Comparison of ENCODE assay signal across 1 cellular context in the genomic region with DNA sequence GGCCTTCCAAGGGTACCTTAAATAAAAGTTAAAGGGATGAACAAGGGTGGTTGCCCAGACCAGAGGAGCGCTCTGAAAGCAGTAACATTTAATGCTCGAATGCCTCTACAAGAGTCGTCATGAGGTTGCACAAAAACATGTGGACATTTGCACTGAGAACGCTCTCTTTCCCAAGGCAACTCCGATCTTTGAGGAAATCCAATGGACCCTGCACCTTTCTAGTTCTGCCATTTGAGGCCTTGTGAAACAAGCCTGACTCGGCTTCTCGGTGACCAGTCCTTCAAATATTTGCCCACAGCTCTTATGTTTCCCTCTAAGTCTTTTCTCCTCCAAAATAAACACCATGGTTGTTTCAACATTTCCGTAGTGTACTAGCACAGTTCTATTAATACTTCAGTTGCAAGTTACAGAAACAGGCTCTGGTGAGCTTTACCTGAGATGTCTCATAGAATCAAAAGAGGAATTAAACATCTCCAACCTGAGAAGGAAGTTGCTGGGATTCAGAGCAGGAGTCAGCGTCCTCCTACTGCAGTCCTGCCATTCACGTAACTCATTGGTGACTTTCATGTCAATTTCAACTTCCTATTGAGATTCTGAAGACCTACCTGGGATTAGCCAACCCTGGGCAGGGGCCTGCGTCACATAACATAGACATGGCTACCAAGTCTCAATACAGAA.
A peak's percentile ranks its signal among the peaks of the same experiment; 100 is the strongest.
TF ChIP-seq lines count a peak whose summit lies in the region.

No MANE protein-coding gene starts in this region.

TF ChIP-seq in HepG2, 621 proteins besides CTCF, POLR2A, EP300 and RAD21 (continued from another document):
- TF ChIP-seq, protein P1, sequence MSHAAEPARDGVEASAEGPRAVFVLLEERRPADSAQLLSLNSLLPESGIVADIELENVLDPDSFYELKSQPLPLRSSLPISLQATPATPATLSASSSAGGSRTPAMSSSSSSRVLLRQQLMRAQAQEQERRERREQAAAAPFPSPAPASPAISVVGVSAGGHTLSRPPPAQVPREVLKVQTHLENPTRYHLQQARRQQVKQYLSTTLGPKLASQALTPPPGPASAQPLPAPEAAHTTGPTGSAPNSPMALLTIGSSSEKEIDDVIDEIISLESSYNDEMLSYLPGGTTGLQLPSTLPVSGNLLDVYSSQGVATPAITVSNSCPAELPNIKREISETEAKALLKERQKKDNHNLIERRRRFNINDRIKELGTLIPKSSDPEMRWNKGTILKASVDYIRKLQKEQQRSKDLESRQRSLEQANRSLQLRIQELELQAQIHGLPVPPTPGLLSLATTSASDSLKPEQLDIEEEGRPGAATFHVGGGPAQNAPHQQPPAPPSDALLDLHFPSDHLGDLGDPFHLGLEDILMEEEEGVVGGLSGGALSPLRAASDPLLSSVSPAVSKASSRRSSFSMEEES (CRISPR knock-in tag; IDR thresholded peaks at IDR 0.05): peak; percentile 79
- TF ChIP-seq ZNF333 (CRISPR knock-in tag; IDR thresholded peaks at IDR 0.05; ENCODE audit: borderline replicate concordance) (no peak), HMG20A (CRISPR knock-in tag; IDR thresholded peaks at IDR 0.05; ENCODE audit: borderline replicate concordance) (peak; percentile 89), SMAD9 (CRISPR knock-in tag; IDR thresholded peaks at IDR 0.05) (no peak), ZNF101 (CRISPR knock-in tag; IDR thresholded peaks at IDR 0.05; ENCODE audit: borderline replicate concordance, low read depth) (no peak; the same call in 1 of the 2 replicates), ZNF17 (CRISPR knock-in tag; IDR thresholded peaks at IDR 0.05) (no peak), NR3C1 (CRISPR knock-in tag; IDR thresholded peaks at IDR 0.05) (no peak), FOXK2 (IDR thresholded peaks at IDR 0.05) (peak; percentile 67; the same call in 1 of the 2 replicates), KLF12 (CRISPR knock-in tag; IDR thresholded peaks at IDR 0.05; ENCODE audit: borderline replicate concordance) (no peak), MEF2D (CRISPR knock-in tag; IDR thresholded peaks at IDR 0.05) (peak; percentile 98), ZNF670 (CRISPR knock-in tag; IDR thresholded peaks at IDR 0.05; ENCODE audit: borderline replicate concordance) (no peak), ARNTL (CRISPR knock-in tag; IDR thresholded peaks at IDR 0.05) (no peak), KAT2B (IDR thresholded peaks at IDR 0.05; ENCODE audit: borderline replicate concordance, low read depth, low read length) (no peak), ZNF737 (CRISPR knock-in tag; IDR thresholded peaks at IDR 0.05; ENCODE audit: borderline replicate concordance) (no peak), ZNF180 (CRISPR knock-in tag; IDR thresholded peaks at IDR 0.05; ENCODE audit: borderline replicate concordance, low read depth) (no peak), CENPT (CRISPR knock-in tag; IDR thresholded peaks at IDR 0.05; ENCODE audit: low read depth) (no peak), LCORL (IDR thresholded peaks at IDR 0.05) (0 out of 2 replicates have a peak, but pooled peaks have one; percentile 28), LCORL (CRISPR knock-in tag; IDR thresholded peaks at IDR 0.05) (peak; percentile 49; the same call in 1 of the 2 replicates), ZFP41 (CRISPR knock-in tag; IDR thresholded peaks at IDR 0.05; ENCODE audit: borderline replicate concordance) (no peak), ZMAT3 (CRISPR knock-in tag; conservative IDR thresholded peaks at IDR 0.05) (peak; percentile 57; the same call in 1 of the 2 replicates), POGZ (CRISPR knock-in tag; IDR thresholded peaks at IDR 0.05) (peak; percentile 34; the same call in 1 of the 2 replicates), KDM1A (CRISPR knock-in tag; IDR thresholded peaks at IDR 0.05) (no peak), ZNF143 (CRISPR knock-in tag; IDR thresholded peaks at IDR 0.05) (no peak), NCOR1 (IDR thresholded peaks at IDR 0.05; ENCODE audit: borderline replicate concordance, low read length) (peak; percentile 88; the same call in 1 of the 2 replicates), KMT2B (CRISPR knock-in tag; IDR thresholded peaks at IDR 0.05) (no peak; the same call in 1 of the 2 replicates), CBX1 (IDR thresholded peaks at IDR 0.05; ENCODE audit: low read depth) (no peak), ZMYM2 (CRISPR knock-in tag; IDR thresholded peaks at IDR 0.05) (no peak), ELF4 (CRISPR knock-in tag; IDR thresholded peaks at IDR 0.05; ENCODE audit: borderline replicate concordance) (peak; percentile 51; the same call in 1 of the 2 replicates), PHF5A (CRISPR knock-in tag; IDR thresholded peaks at IDR 0.05; ENCODE audit: low read depth, unreplicated experiment) (no peak)
- TF ChIP-seq, protein P2, sequence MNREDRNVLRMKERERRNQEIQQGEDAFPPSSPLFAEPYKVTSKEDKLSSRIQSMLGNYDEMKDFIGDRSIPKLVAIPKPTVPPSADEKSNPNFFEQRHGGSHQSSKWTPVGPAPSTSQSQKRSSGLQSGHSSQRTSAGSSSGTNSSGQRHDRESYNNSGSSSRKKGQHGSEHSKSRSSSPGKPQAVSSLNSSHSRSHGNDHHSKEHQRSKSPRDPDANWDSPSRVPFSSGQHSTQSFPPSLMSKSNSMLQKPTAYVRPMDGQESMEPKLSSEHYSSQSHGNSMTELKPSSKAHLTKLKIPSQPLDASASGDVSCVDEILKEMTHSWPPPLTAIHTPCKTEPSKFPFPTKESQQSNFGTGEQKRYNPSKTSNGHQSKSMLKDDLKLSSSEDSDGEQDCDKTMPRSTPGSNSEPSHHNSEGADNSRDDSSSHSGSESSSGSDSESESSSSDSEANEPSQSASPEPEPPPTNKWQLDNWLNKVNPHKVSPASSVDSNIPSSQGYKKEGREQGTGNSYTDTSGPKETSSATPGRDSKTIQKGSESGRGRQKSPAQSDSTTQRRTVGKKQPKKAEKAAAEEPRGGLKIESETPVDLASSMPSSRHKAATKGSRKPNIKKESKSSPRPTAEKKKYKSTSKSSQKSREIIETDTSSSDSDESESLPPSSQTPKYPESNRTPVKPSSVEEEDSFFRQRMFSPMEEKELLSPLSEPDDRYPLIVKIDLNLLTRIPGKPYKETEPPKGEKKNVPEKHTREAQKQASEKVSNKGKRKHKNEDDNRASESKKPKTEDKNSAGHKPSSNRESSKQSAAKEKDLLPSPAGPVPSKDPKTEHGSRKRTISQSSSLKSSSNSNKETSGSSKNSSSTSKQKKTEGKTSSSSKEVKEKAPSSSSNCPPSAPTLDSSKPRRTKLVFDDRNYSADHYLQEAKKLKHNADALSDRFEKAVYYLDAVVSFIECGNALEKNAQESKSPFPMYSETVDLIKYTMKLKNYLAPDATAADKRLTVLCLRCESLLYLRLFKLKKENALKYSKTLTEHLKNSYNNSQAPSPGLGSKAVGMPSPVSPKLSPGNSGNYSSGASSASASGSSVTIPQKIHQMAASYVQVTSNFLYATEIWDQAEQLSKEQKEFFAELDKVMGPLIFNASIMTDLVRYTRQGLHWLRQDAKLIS (CRISPR knock-in tag; IDR thresholded peaks at IDR 0.05): no peak; the same call in 1 of the 2 replicates
- TF ChIP-seq, protein P3, sequence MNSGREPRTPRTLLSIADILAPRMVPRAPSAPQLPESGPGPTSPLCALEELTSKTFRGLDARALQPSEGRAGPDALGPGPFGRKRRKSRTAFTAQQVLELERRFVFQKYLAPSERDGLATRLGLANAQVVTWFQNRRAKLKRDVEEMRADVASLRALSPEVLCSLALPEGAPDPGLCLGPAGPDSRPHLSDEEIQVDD (CRISPR knock-in tag; IDR thresholded peaks at IDR 0.05; ENCODE audit: borderline replicate concordance): no peak
- TF ChIP-seq, protein P4, sequence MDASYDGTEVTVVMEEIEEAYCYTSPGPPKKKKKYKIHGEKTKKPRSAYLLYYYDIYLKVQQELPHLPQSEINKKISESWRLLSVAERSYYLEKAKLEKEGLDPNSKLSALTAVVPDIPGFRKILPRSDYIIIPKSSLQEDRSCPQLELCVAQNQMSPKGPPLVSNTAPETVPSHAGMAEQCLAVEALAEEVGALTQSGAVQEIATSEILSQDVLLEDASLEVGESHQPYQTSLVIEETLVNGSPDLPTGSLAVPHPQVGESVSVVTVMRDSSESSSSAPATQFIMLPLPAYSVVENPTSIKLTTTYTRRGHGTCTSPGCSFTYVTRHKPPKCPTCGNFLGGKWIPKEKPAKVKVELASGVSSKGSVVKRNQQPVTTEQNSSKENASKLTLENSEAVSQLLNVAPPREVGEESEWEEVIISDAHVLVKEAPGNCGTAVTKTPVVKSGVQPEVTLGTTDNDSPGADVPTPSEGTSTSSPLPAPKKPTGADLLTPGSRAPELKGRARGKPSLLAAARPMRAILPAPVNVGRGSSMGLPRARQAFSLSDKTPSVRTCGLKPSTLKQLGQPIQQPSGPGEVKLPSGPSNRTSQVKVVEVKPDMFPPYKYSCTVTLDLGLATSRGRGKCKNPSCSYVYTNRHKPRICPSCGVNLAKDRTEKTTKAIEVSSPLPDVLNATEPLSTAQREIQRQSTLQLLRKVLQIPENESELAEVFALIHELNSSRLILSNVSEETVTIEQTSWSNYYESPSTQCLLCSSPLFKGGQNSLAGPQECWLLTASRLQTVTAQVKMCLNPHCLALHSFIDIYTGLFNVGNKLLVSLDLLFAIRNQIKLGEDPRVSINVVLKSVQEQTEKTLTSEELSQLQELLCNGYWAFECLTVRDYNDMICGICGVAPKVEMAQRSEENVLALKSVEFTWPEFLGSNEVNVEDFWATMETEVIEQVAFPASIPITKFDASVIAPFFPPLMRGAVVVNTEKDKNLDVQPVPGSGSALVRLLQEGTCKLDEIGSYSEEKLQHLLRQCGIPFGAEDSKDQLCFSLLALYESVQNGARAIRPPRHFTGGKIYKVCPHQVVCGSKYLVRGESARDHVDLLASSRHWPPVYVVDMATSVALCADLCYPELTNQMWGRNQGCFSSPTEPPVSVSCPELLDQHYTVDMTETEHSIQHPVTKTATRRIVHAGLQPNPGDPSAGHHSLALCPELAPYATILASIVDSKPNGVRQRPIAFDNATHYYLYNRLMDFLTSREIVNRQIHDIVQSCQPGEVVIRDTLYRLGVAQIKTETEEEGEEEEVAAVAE (CRISPR knock-in tag; IDR thresholded peaks at IDR 0.05; ENCODE audit: borderline replicate concordance): 0 out of 2 replicates have a peak, but pooled peaks have one; percentile 22
